8 cellular contexts compared by ENCODE assay signal in genomic region chr5:58582004-58582403, GRCh38. TPM values are rescaled to one million over a fixed set of nuclear protein-coding genes. Genes with fewer than 3 reads are reported as not detected.
DNase-seq lines count a peak whose midpoint lies in the region; ATAC-seq and TF ChIP-seq lines count a peak whose summit lies in the region.

No MANE protein-coding gene starts in this region.

- peaks cover 9% of the 10 kb centered on the region for H3K27me3 ChIP-seq in mammary epithelial cell (ENCODE audit: insufficient read depth, low read length)

- H3K9ac ChIP-seq in mammary epithelial cell (ENCODE audit: insufficient read depth, low read length) = no peak overlapping the region

- ATAC-seq in memory B cell (ENCODE audit: low read depth) = no peak
- no peak for ATAC-seq in HG03039 (IDR thresholded peaks at IDR 0.05; ENCODE audit: unreplicated experiment)
- ATAC-seq in GM21447 (IDR thresholded peaks at IDR 0.05; ENCODE audit: unreplicated experiment) = no peak
- ATAC-seq in GM19463 (IDR thresholded peaks at IDR 0.05; ENCODE audit: unreplicated experiment) = no peak

- H3K27ac ChIP-seq in mammary epithelial cell (ENCODE audit: insufficient read depth, low read depth, low read length) = no peak overlapping the region

- H3K4me2 ChIP-seq in mammary epithelial cell (ENCODE audit: insufficient read depth, low read depth, low read length) = peak overlapping the region; percentile 86

- H3K4me1 Mint-ChIP-seq in memory B cell = peaks cover 17% of the 10 kb centered on the region

- no peaks in the 10 kb centered on the region for H3K9me3 Mint-ChIP-seq in memory B cell

- no peaks in the 10 kb centered on the region for H3K79me2 ChIP-seq in mammary epithelial cell (ENCODE audit: insufficient read depth, low read length)

- BruUV-seq in mammary epithelial cell (replicated peaks; lab: Mats Ljungman, UMichigan) = no TSS peak

- H3K4me3 ChIP-seq in mammary epithelial cell (replicated peaks in 1 of 3; ENCODE audit: insufficient read depth in 1 of 3, low read depth in 2 of 3, low read length in 3 of 3) = peak overlapping the region; percentile 44 to 61 (median 59)

- peaks cover 2% of the 10 kb centered on the region for H3K36me3 ChIP-seq in mammary epithelial cell (ENCODE audit: insufficient read depth, low read length)

- H2AFZ ChIP-seq in mammary epithelial cell (ENCODE audit: low read depth, low read length) = peak overlapping the region; percentile 93

- H3K9me3 ChIP-seq in mammary epithelial cell (replicated peaks; ENCODE audit: insufficient read depth, low read length) = no peaks in the 10 kb centered on the region

- WGBS in mammary epithelial cell (ENCODE audit: low coverage, missing lambda C conversion rate) = 6% methylated on average over 8 of the region's 17 CpGs

- in situ Hi-C loops in mammary epithelial cell (cut with MboI; ENCODE audit: low sequenced_read_pairs in 2 of 2) = no loop called here

- no peaks in the 10 kb centered on the region for H3K36me3 Mint-ChIP-seq in memory B cell

- H3K27ac Mint-ChIP-seq in memory B cell = no peak overlapping the region

- dilution Hi-C loops in mammary epithelial cell (cut with HindIII; ENCODE audit: low sequenced_read_pairs) = no loop called here

- peaks cover 6% of the 10 kb centered on the region for H3K4me1 ChIP-seq in mammary epithelial cell (ENCODE audit: insufficient read depth, low read length)

- CTCF ChIA-PET in mammary epithelial cell (lab: Charles Lee; ENCODE audit: low non-redundant PET) = no interaction called here

- intact Hi-C loops in mammary epithelial cell (cut with micrococcal nuclease) = loop anchor here (1.0 kb wide), 1 partner anchor 84 kb away; no protein-coding TSS in a partner anchor

- DNase-seq in ELF-1 (ENCODE audit: low read depth, low spot score) = peak; percentile 20
- DNase-seq in NCI-H2227 (lab: John Stamatoyannopoulos, UW; ENCODE audit: unreplicated experiment) = peak; percentile 77
- no peak for DNase-seq in mammary epithelial cell
- DNase-seq in memory B cell (ENCODE audit: low spot score in 2 of 2) = peak in 1 of 2 donors; percentile 13
- no peak for DNase-seq in NK-92 treated with Interleukin-12 subunit alpha and Interleukin-12 subunit beta, amount 100 ng/mL, for 24 hours (lab: John Stamatoyannopoulos, UW)

- peak overlapping the region; percentile 98 for H3K4me3 Mint-ChIP-seq in memory B cell

- H3K27me3 Mint-ChIP-seq in memory B cell = peaks cover 16% of the 10 kb centered on the region

- H4K20me1 ChIP-seq in mammary epithelial cell (ENCODE audit: insufficient read depth, low read length) = no peaks in the 10 kb centered on the region

- no peak for TF ChIP-seq CTCF in mammary epithelial cell (conservative IDR thresholded peaks at IDR 0.05 in 1 of 2, IDR thresholded peaks at IDR 0.05 in 1 of 2; ENCODE audit: extremely low read depth in 1 of 2, insufficient read depth in 1 of 2, low read depth in 1 of 2, low read length in 2 of 2)

RNA-seq across cellular contexts. Expression of gene RAB3C, which starts 0.9 kb away (rescaled TPM):
- not detected for total RNA-seq in mammary epithelial cell
- polyA plus RNA-seq in mammary epithelial cell = not detected
- not detected for polyA minus RNA-seq in mammary epithelial cell

Comparison
In these comparisons a context has a peak if more than half of its experiments do, and no peak if none do; other contexts are left out.
1. DNase-seq: peak in ELF-1 (single experiment) and NCI-H2227 (single experiment); none in mammary epithelial cell (single experiment) and NK-92 treated with Interleukin-12 subunit alpha and Interleukin-12 subunit beta, amount 100 ng/mL, for 24 hours (single experiment).